Comparison of ENCODE assay signal across 13 cellular contexts in genomic region chr10:114624941-114625780, GRCh38. TPM values are rescaled to one million over a fixed set of nuclear protein-coding genes. Genes with fewer than 3 reads are reported as not detected.
DNase-seq lines count a peak whose midpoint lies in the region; ATAC-seq and TF ChIP-seq lines count a peak whose summit lies in the region.
"Had no signal": no experiment of that assay in that cellular context is flagged by ENCODE, and none has a peak within 500 bp of the region (broad histone marks: within the 10 kb centered on the region; RNA-seq: fewer than 3 reads in every experiment).

No MANE protein-coding gene starts in this region.

- peaks cover 28% of the 10 kb centered on the region for H3K79me2 ChIP-seq in hepatocyte

- no peaks in the 10 kb centered on the region for H4K20me1 ChIP-seq in hepatocyte (ENCODE audit: insufficient read depth, poor library complexity, severe bottlenecking)

- POLR2A ChIA-PET in HEK293 (lab: Yijun Ruan, JAX), result no interaction called here

- CTCF ChIA-PET in HEK293 (lab: Yijun Ruan, JAX), result interaction anchor here (0.6 to 1.5 kb wide), 4 partner anchors 8 to 321 kb away, joined by 3 to 5 read pairs (median 4); no protein-coding TSS in a partner anchor

- H3K27me3 ChIP-seq in hepatocyte (no peaks in the 10 kb centered on the region), thyroid gland (no peaks in the 10 kb centered on the region)

- H3K27ac ChIP-seq in HEK293 (ENCODE audit: extremely low read depth, low read depth, low read length) (no peak overlapping the region), hepatocyte (peak overlapping the region; percentile 68), thyroid gland (peak overlapping the region; percentile 88 to 93 (median 89))

- H3K4me3 ChIP-seq in HEK293 (ENCODE audit: low read depth, low read length) (no peak overlapping the region), hepatocyte (no peak overlapping the region), thyroid gland (replicated peaks in 1 of 3) (no peak overlapping the region)

- 87% methylated on average over 5 of the region's 5 CpGs for WGBS in hepatocyte (ENCODE audit: low lambda C conversion rate, missing lambda C conversion rate)
- 88 to 92% methylated on average over 5 of the region's 5 CpGs for WGBS in thyroid gland, 2 donors

- no peak for ATAC-seq in HG02840 (IDR thresholded peaks at IDR 0.05; ENCODE audit: low FRiP score, unreplicated experiment)
- ATAC-seq in HG03378 (IDR thresholded peaks at IDR 0.05; ENCODE audit: unreplicated experiment), result no peak
- ATAC-seq: activated CD8-positive, alpha-beta T cell treated with anti-CD3 and anti-CD28 coated beads, Interleukin-2, amount 10 ng/mL, durations not matched to agents 7 days and 5 days had no signal

- in situ Hi-C loops in SK-MEL-5 (cut with HindIII; ENCODE audit: low pct_unique_long_range_greater_than_20kb, low sequenced_read_pairs), result no loop called here

- H3K9me2 ChIP-seq in hepatocyte (replicated peaks; ENCODE audit: insufficient read depth), result no peaks in the 10 kb centered on the region

- no peak for TF ChIP-seq POLR2A in thyroid gland (IDR thresholded peaks at IDR 0.05)

- H3K36me3 ChIP-seq in HEK293 (ENCODE audit: control insufficient read depth in 2 of 2, insufficient read depth in 1 of 2, low read length in 2 of 2) (no peaks in the 10 kb centered on the region), hepatocyte (replicated peaks; ENCODE audit: insufficient read depth, low read depth) (no peaks in the 10 kb centered on the region), thyroid gland (no peaks in the 10 kb centered on the region)

- H3K9me3 ChIP-seq in HEK293 (ENCODE audit: control insufficient read depth, insufficient read depth, low read depth, low read length), result no peaks in the 10 kb centered on the region
- H3K9me3 ChIP-seq in hepatocyte (ENCODE audit: low read depth), result no peaks in the 10 kb centered on the region
- no peaks in the 10 kb centered on the region for H3K9me3 ChIP-seq in thyroid gland

- peaks cover 16% of the 10 kb centered on the region for H3K4me1 ChIP-seq in HEK293 (ENCODE audit: control insufficient read depth, insufficient read depth, low read length)
- peaks cover 22% of the 10 kb centered on the region for H3K4me1 ChIP-seq in hepatocyte (ENCODE audit: insufficient read depth)
- H3K4me1 ChIP-seq in thyroid gland, result peaks cover 40 to 53% of the 10 kb centered on the region in 2 donors

- no peak overlapping the region for H3K4me2 ChIP-seq in hepatocyte

- no peak for TF ChIP-seq CTCF in HEK293 (tag by site-specific recombination; IDR thresholded peaks at IDR 0.05)
- no peak for TF ChIP-seq CTCF in hepatocyte (IDR thresholded peaks at IDR 0.05; ENCODE audit: poor library complexity)
- TF ChIP-seq CTCF in thyroid gland (IDR thresholded peaks at IDR 0.05), result no peak

- no peak overlapping the region for H2AFZ ChIP-seq in hepatocyte

- intact Hi-C loops in thyroid gland (cut with DNase I), result no loop called here

- DNase-seq in SK-MEL-5 (ENCODE audit: low read depth, low spot score) (peak; percentile 55), hepatocyte (ENCODE audit: low spot score) (no peak), thyroid gland (no peak)
- DNase-seq in stimulated activated CD4-positive, alpha-beta T cell treated with anti-CD3 and anti-CD28 coated beads, Interleukin-15, amount 100 ng/mL, for 24 hours, result no peak
- DNase-seq: activated CD8-positive, alpha-beta T cell treated with anti-CD3 and anti-CD28 coated beads, Interleukin-2, amount 10 ng/mL, durations not matched to agents 7 days and 5 days; CD8-positive, alpha-beta memory T cell; cerebellar nuclear complex; NCI-H1436 treated with DMSO at 0.1 percent for 48 hours; NCI-H524; stimulated activated CD4-positive, alpha-beta T cell treated with anti-CD3 and anti-CD28 coated beads, Interleukin-4, amount 100 ng/mL, for 24 hours had no signal

TF ChIP-seq in HEK293, 187 proteins besides CTCF, POLR2A, EP300 and RAD21:
- TF ChIP-seq ZNF394 (tag by site-specific recombination; IDR thresholded peaks at IDR 0.05; ENCODE audit: borderline replicate concordance) (no peak), PRDM1 (tag by site-specific recombination; IDR thresholded peaks at IDR 0.05) (no peak), KLF8 (tag by site-specific recombination; IDR thresholded peaks at IDR 0.05) (no peak), ZNF48 (tag by site-specific recombination; IDR thresholded peaks at IDR 0.05) (no peak), ZNF530 (tag by site-specific recombination; IDR thresholded peaks at IDR 0.05; ENCODE audit: low read depth) (no peak), ZNF184 (tag by site-specific recombination; IDR thresholded peaks at IDR 0.05) (0 out of 2 replicates have a peak, but pooled peaks have one; percentile 8), ZNF473 (tag by site-specific recombination; IDR thresholded peaks at IDR 0.05) (no peak), ZFP37 (tag by site-specific recombination; IDR thresholded peaks at IDR 0.05) (no peak), KLF7 (tag by site-specific recombination; IDR thresholded peaks at IDR 0.05; ENCODE audit: borderline replicate concordance) (no peak), HOXA7 (CRISPR knock-in tag; IDR thresholded peaks at IDR 0.05; ENCODE audit: borderline replicate concordance) (no peak), ZNF561 (tag by site-specific recombination; IDR thresholded peaks at IDR 0.05; ENCODE audit: borderline replicate concordance) (no peak), ZFHX2 (tag by site-specific recombination; conservative IDR thresholded peaks at IDR 0.05) (peak; percentile 80), ZNF514 (tag by site-specific recombination; IDR thresholded peaks at IDR 0.05) (no peak), BCL11A (tag by site-specific recombination; IDR thresholded peaks at IDR 0.05; ENCODE audit: low read depth) (no peak), ZNF792 (tag by site-specific recombination; IDR thresholded peaks at IDR 0.05) (no peak), ZNF600 (tag by site-specific recombination; IDR thresholded peaks at IDR 0.05) (no peak), MEIS1 (CRISPR knock-in tag; IDR thresholded peaks at IDR 0.05; ENCODE audit: borderline replicate concordance) (no peak), ZNF624 (tag by site-specific recombination; IDR thresholded peaks at IDR 0.05) (no peak), EGR2 (tag by site-specific recombination; IDR thresholded peaks at IDR 0.05; ENCODE audit: low read depth) (peak; percentile 85), MZF1 (tag by site-specific recombination; IDR thresholded peaks at IDR 0.05; ENCODE audit: borderline replicate concordance) (no peak), TRIM28 (IDR thresholded peaks at IDR 0.05; ENCODE audit: borderline replicate concordance, low read length) (no peak), ZNF138 (tag by site-specific recombination; IDR thresholded peaks at IDR 0.05; ENCODE audit: borderline replicate concordance) (no peak)

RNA-seq across cellular contexts. Expression of gene ABLIM1, which starts 32.9 kb away (rescaled TPM):
- total RNA-seq in SK-MEL-5 (2014; rRNA removed; shearing (Covaris generic)), result 19.5 and 20.0 TPM in 2 replicates
- polyA plus RNA-seq in SK-MEL-5 (2015; cell fraction: cytosol; rRNA removed), result 30.3 and 32.6 TPM in 2 replicates
- 19.1 and 26.2 TPM in 2 replicates for polyA plus RNA-seq in SK-MEL-5 (2015; cell fraction: nucleus; rRNA removed)
- total RNA-seq in hepatocyte, result 31.6 and 37.9 TPM in 2 replicates
- polyA plus RNA-seq in hepatocyte, result 19.8 and 20.8 TPM in 2 replicates
- 100 to 1,000 TPM; 225 to 404 (median 382) TPM for total RNA-seq in thyroid gland
